In the genomic region with DNA sequence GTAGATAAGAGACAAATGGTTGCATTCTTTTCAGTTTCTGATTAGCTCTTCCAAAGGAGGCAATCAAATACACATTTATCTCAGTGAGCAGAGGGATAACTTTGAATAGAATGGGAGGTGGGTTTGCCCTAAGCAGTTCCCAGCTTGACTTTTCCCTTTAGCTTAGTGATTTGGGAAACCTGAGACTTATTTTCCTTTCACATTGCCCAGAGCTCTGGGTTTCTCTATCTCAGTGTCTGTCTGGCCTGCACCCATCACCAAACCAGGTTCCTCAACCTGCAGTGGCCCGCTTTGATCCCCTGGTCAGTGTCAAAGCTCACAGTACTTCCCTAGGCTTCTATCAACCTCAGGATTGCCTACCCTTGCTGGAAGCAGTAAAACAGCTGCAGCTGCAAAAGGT, we compare ENCODE assay signal across 23 cellular contexts. TPM values are rescaled to one million over a fixed set of nuclear protein-coding genes. Genes with fewer than 3 reads are reported as not detected.
DNase-seq lines count a peak whose midpoint lies in the region; ATAC-seq and TF ChIP-seq lines count a peak whose summit lies in the region.
"Had no signal": no experiment of that assay in that cellular context is flagged by ENCODE, and none has a peak within 500 bp of the region (broad histone marks: within the 10 kb centered on the region; RNA-seq: fewer than 3 reads in every experiment).

No MANE protein-coding gene starts in this region.

- H3K18ac ChIP-seq in H9 (ENCODE audit: insufficient read length, low read depth, low read length) (no peak overlapping the region), mesendoderm (ENCODE audit: low read length) (peak overlapping the region; percentile 72)

- H4K5ac ChIP-seq in H9 (ENCODE audit: insufficient read length, low read depth, low read length), result no peak overlapping the region
- H4K5ac ChIP-seq in mesendoderm (ENCODE audit: low read length), result no peak overlapping the region

- H2BK20ac ChIP-seq in H9 (ENCODE audit: low read depth, low read length, poor library complexity, severe bottlenecking), result no peak overlapping the region

- H3K56ac ChIP-seq in H9 (ENCODE audit: insufficient read length, low read depth, low read length) (no peak overlapping the region), mesendoderm (ENCODE audit: low read length) (peak overlapping the region; percentile 81)

- H3K27ac ChIP-seq in H9 (ENCODE audit: insufficient read length, low read depth, low read length) (no peak overlapping the region), mesendoderm (ENCODE audit: low read depth, low read length) (peak overlapping the region; percentile 96)

- H3K4me1 ChIP-seq in H9 (ENCODE audit: insufficient read depth, low read length) (peaks cover 27% of the 10 kb centered on the region; the same call in 1 of the 2 replicates), mesendoderm (ENCODE audit: control insufficient read depth, low read depth, low read length) (peaks cover 17% of the 10 kb centered on the region)

- peaks cover 24 to 33% of the 10 kb centered on the region in 2 experiments for H3K9me3 Mint-ChIP-seq in H9
- H3K9me3 Mint-ChIP-seq in WTC11, result peaks cover 40% of the 10 kb centered on the region
- H3K9me3 Mint-ChIP-seq in natural killer cell treated with Interleukin-12 subunit alpha and Interleukin-12 subunit beta and Interleukin-15 and Interleukin-18, amount 100 ng/mL, for 72 hours, result no peaks in the 10 kb centered on the region

- H3K9me3 ChIP-seq in H9 (ENCODE audit: control insufficient read depth, low read depth, low read length), result no peaks in the 10 kb centered on the region
- H3K9me3 ChIP-seq: BE2C had no signal

- H3K4me1 Mint-ChIP-seq in H9 (peaks cover 52 to 57% of the 10 kb centered on the region in 2 experiments), WTC11 (peaks cover 57% of the 10 kb centered on the region)
- H3K4me1 Mint-ChIP-seq in natural killer cell treated with Interleukin-12 subunit alpha and Interleukin-12 subunit beta and Interleukin-15 and Interleukin-18, amount 100 ng/mL, for 72 hours (ENCODE audit: low read depth in 2 of 2), result no peaks in the 10 kb centered on the region
- H3K4me1 Mint-ChIP-seq: CD8-positive, alpha-beta memory T cell; IgD-negative memory B cell had no signal

- peaks cover 27 to 39% (median 33%) of the 10 kb centered on the region in 3 experiments for H3K36me3 Mint-ChIP-seq in H9 (ENCODE audit: insufficient read depth in 1 of 3, low read depth in 3 of 3)
- peaks cover 39% of the 10 kb centered on the region for H3K36me3 Mint-ChIP-seq in WTC11
- H3K36me3 Mint-ChIP-seq in natural killer cell treated with Interleukin-12 subunit alpha and Interleukin-12 subunit beta and Interleukin-15 and Interleukin-18, amount 100 ng/mL, for 72 hours, result peaks cover 5% of the 10 kb centered on the region
- H3K36me3 Mint-ChIP-seq: CD4-positive, CD25-positive, alpha-beta regulatory T cell; CD8-positive, alpha-beta memory T cell had no signal

- no peak overlapping the region for H2BK12ac ChIP-seq in H9 (ENCODE audit: insufficient read length, low read depth, low read length)

- no peak overlapping the region for H2BK15ac ChIP-seq in H9 (ENCODE audit: low read depth, low read length)
- H2BK15ac ChIP-seq in mesendoderm (replicated peaks; ENCODE audit: low read depth), result no peak overlapping the region

- H3K27me3 ChIP-seq in H9 (ENCODE audit: insufficient read depth, low read length) (no peaks in the 10 kb centered on the region), mesendoderm (ENCODE audit: insufficient read depth, low read length, poor library complexity) (no peaks in the 10 kb centered on the region)
- H3K27me3 ChIP-seq: BE2C had no signal

- no peaks in the 10 kb centered on the region for H3K36me3 ChIP-seq in mesendoderm (ENCODE audit: control insufficient read depth, insufficient read depth, low read length)
- H3K36me3 ChIP-seq: BE2C had no signal

- DNase-seq in H9, result no peak
- DNase-seq in WTC11 (ENCODE audit: low spot score), result no peak
- DNase-seq in mesendoderm, result peak; percentile 94
- DNase-seq in natural killer cell treated with Interleukin-12 subunit alpha and Interleukin-12 subunit beta and Interleukin-15 and Interleukin-18, amount 100 ng/mL, for 72 hours (ENCODE audit: low spot score), result no peak
- DNase-seq in cerebellar cortex (ENCODE audit: low spot score), result no peak
- DNase-seq in NCI-H1436 (lab: John Stamatoyannopoulos, UW), result no peak
- DNase-seq: BE2C; C1 segment of cervical spinal cord; CD4-positive, CD25-positive, alpha-beta regulatory T cell; CD8-positive, alpha-beta memory T cell; COR-L47; DMS 273 treated with DMSO at 0.1 percent for 48 hours; DMS53; DND-41; EL; HCEC 1CT; KBM-7 had no signal

- CTCF ChIA-PET in WTC11 (lab: Charles Lee), result interaction anchor here (0.9 to 7.2 kb wide), 5 partner anchors 22 to 140 kb away, joined by 3 to 120 read pairs (median 8); no protein-coding TSS in a partner anchor

- H3K23ac ChIP-seq in H9 (ENCODE audit: insufficient read length, low read depth, low read length), result no peak overlapping the region
- no peak overlapping the region for H3K23ac ChIP-seq in mesendoderm (ENCODE audit: low read length)

- H2BK120ac ChIP-seq in H9 (ENCODE audit: low read depth, low read length, poor library complexity, severe bottlenecking) (no peak overlapping the region), mesendoderm (ENCODE audit: low read depth, low read length) (peak overlapping the region; percentile 95)

- H2BK5ac ChIP-seq in H9 (ENCODE audit: insufficient read length, low read length) (no peak overlapping the region), mesendoderm (ENCODE audit: low read length) (peak overlapping the region; percentile 98)

- no peak for TF ChIP-seq CTCF in H9 (conservative IDR thresholded peaks at IDR 0.05)
- TF ChIP-seq CTCF in WTC11 (IDR thresholded peaks at IDR 0.05), result no peak

- POLR2A ChIA-PET in WTC11 (lab: Charles Lee), result no interaction called here

- peak; percentile 3; the same call in 1 of the 2 replicates for ATAC-seq in WTC11
- no peak for ATAC-seq in natural killer cell treated with Interleukin-12 subunit alpha and Interleukin-12 subunit beta and Interleukin-15 and Interleukin-18, amount 100 ng/mL, for 72 hours
- no peak for ATAC-seq in GM21723 (IDR thresholded peaks at IDR 0.05; ENCODE audit: unreplicated experiment)
- ATAC-seq: HepG2 had no signal

- H2AFZ ChIP-seq in H9 (ENCODE audit: low read length), result no peak overlapping the region

- H4K8ac ChIP-seq in H9 (replicated peaks; ENCODE audit: insufficient read length, low read depth, low read length) (no peak overlapping the region), mesendoderm (ENCODE audit: low read depth, low read length) (no peak overlapping the region)

- H3K79me2 ChIP-seq in H9 (ENCODE audit: insufficient read depth, low read length) (no peaks in the 10 kb centered on the region), mesendoderm (ENCODE audit: control insufficient read depth, insufficient read depth, low read length) (no peaks in the 10 kb centered on the region)

- H3K4me3 Mint-ChIP-seq in H9, result no peak overlapping the region
- H3K4me3 Mint-ChIP-seq in WTC11, result no peak overlapping the region
- no peak overlapping the region for H3K4me3 Mint-ChIP-seq in natural killer cell treated with Interleukin-12 subunit alpha and Interleukin-12 subunit beta and Interleukin-15 and Interleukin-18, amount 100 ng/mL, for 72 hours
- H3K4me3 Mint-ChIP-seq: CD4-positive, CD25-positive, alpha-beta regulatory T cell; CD8-positive, alpha-beta memory T cell; IgD-negative memory B cell had no signal

- H2AK5ac ChIP-seq in H9 (ENCODE audit: insufficient read length, low read length), result no peak overlapping the region
- peak overlapping the region; percentile 96 for H2AK5ac ChIP-seq in mesendoderm (ENCODE audit: low read length)

- H3K79me1 ChIP-seq in H9 (ENCODE audit: insufficient read depth, low read depth, low read length, poor library complexity, severe bottlenecking) (no peaks in the 10 kb centered on the region), mesendoderm (ENCODE audit: low read length) (no peaks in the 10 kb centered on the region)

- no peak overlapping the region; the same call in 1 of the 2 replicates for H3K4ac ChIP-seq in H9 (ENCODE audit: low read depth, low read length)
- H3K4ac ChIP-seq in mesendoderm (ENCODE audit: low read depth, low read length), result peak overlapping the region; percentile 41

- H3K27me3 Mint-ChIP-seq in H9 (ENCODE audit: low read depth), result no peaks in the 10 kb centered on the region; the same call in 1 of the 2 replicates
- no peaks in the 10 kb centered on the region for H3K27me3 Mint-ChIP-seq in WTC11 (ENCODE audit: low read depth)
- peaks cover 19 to 32% of the 10 kb centered on the region in 2 donors for H3K27me3 Mint-ChIP-seq in natural killer cell treated with Interleukin-12 subunit alpha and Interleukin-12 subunit beta and Interleukin-15 and Interleukin-18, amount 100 ng/mL, for 72 hours

- no peak overlapping the region for H3K4me2 ChIP-seq in H9 (ENCODE audit: insufficient read depth, insufficient read length, low read length)
- no peak overlapping the region for H3K4me2 ChIP-seq in mesendoderm (ENCODE audit: low read length)

- no peak overlapping the region for H3K9ac ChIP-seq in H9 (ENCODE audit: extremely low read depth, insufficient read length, low read length)
- H3K9ac ChIP-seq in mesendoderm (ENCODE audit: low read length), result peak overlapping the region; percentile 58

- WGBS in H9 (ENCODE audit: extremely low coverage, insufficient read length, low lambda C conversion rate), result no CpG with 5 or more reads among the region's 1 CpG
- no CpG with 5 or more reads among the region's 1 CpG for WGBS in mesendoderm (ENCODE audit: extremely low coverage, insufficient coverage, low lambda C conversion rate)

- H4K20me1 ChIP-seq in H9 (ENCODE audit: control insufficient read depth, insufficient read depth, insufficient read length), result no peaks in the 10 kb centered on the region

- H3K14ac ChIP-seq in H9 (ENCODE audit: insufficient read depth, low read length), result no peak overlapping the region; the same call in 1 of the 2 replicates

- H3K27ac Mint-ChIP-seq in H9 (peak overlapping the region in 2 of 3 experiments; percentile 88 to 97; a peak in 2 of 7 replicates), WTC11 (peak overlapping the region; percentile 74)
- H3K27ac Mint-ChIP-seq in natural killer cell treated with Interleukin-12 subunit alpha and Interleukin-12 subunit beta and Interleukin-15 and Interleukin-18, amount 100 ng/mL, for 72 hours, result no peak overlapping the region
- H3K27ac Mint-ChIP-seq: CD8-positive, alpha-beta memory T cell; IgD-negative memory B cell had no signal

- H4K91ac ChIP-seq in H9 (ENCODE audit: insufficient read length, low read depth, low read length), result no peak overlapping the region

- H3K23me2 ChIP-seq in H9 (ENCODE audit: insufficient read length, low read depth, low read length, poor library complexity, severe bottlenecking), result no peaks in the 10 kb centered on the region

- no peak overlapping the region for H3T11ph ChIP-seq in H9 (ENCODE audit: low read length)

- H3K4me3 ChIP-seq in mesendoderm (ENCODE audit: low read length), result no peak overlapping the region

RNA-seq across cellular contexts. Expression of gene C13orf42, which starts 35.6 kb away (rescaled TPM):
- 16.5 and 18.1 TPM in 2 replicates for total RNA-seq in H9 (2021)
- total RNA-seq in WTC11 (2021), result 6.3 to 8.2 TPM (median 7.0 TPM) in 3 replicates
- polyA plus RNA-seq in mesendoderm (2013, experiment 1 of 2), result 4.7 TPM
- polyA plus RNA-seq in mesendoderm (2013, experiment 2 of 2), result 4.3 TPM
- not detected for total RNA-seq in natural killer cell treated with Interleukin-12 subunit alpha and Interleukin-12 subunit beta and Interleukin-15 and Interleukin-18, amount 100 ng/mL, for 72 hours
- total RNA-seq: A172; CD4-positive, CD25-positive, alpha-beta regulatory T cell; CD8-positive, alpha-beta memory T cell; H4; HepG2; HT-29 had no signal
- polyA plus RNA-seq: CD4-positive, CD25-positive, alpha-beta regulatory T cell; CD8-positive, alpha-beta memory T cell; HepG2; IgD-negative memory B cell had no signal

Comparison
In these comparisons a context has a peak if more than half of its experiments do, and no peak if none do; other contexts are left out.
1. H3K27ac Mint-ChIP-seq: peak in H9 (2 of 3) and WTC11 (single experiment); none in natural killer cell treated with Interleukin-12 subunit alpha and Interleukin-12 subunit beta and Interleukin-15 and Interleukin-18, amount 100 ng/mL, for 72 hours (0 of 2).